ENCODE assay signal across 30 cellular contexts in the genomic region with DNA sequence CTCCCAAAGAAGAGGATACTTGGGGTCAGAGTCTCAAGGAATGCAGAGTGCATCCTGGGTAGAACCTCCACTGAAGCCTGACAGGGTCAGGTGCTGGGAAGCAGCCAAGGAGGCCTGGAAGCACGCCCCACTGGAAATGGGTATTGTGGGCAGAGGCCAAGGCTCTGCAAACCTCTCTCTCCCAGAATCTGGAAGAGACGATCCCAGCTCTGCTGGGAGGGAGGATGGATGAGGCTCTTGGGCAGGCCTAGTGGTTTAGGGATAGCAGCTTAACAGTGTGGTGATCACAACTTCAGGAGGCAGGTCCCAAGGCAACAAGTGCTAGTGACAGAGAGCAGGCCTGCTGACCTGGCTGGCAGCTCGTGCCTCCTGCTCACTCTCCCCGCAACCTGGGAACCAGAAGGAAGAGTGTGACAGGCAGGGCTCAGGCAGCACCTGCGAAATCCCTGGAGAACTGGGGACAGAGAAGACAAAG.
A peak's percentile ranks its signal among the peaks of the same experiment; 100 is the strongest.
DNase-seq lines count a peak whose midpoint lies in the region; ATAC-seq, FAIRE-seq and TF ChIP-seq lines count a peak whose summit lies in the region.
"Had no signal": no experiment of that assay in that cellular context is flagged by ENCODE, and none has a peak within 500 bp of the region (broad histone marks: within the 10 kb centered on the region; RNA-seq: fewer than 3 reads in every experiment).

No MANE protein-coding gene starts in this region.

- H3K79me2 ChIP-seq in H1 (ENCODE audit: control insufficient read depth in 1 of 2, insufficient read depth in 2 of 2, low read length in 2 of 2): no peaks in the 10 kb centered on the region

- TF ChIP-seq RAD21 in H1 (IDR thresholded peaks at IDR 0.05 in 1 of 2, conservative IDR thresholded peaks at IDR 0.05 in 1 of 2; ENCODE audit: low read depth in 2 of 2, low read length in 2 of 2): no peak

- H3K9me3 ChIP-seq in H1 (ENCODE audit: insufficient read depth in 2 of 2, low read depth in 1 of 2, low read length in 1 of 2): 0 out of 4 replicates have a peak, but pooled peaks cover 0 to 7% of the 10 kb centered on the region in 2 experiments
- H3K9me3 ChIP-seq: colonic mucosa, esophagus squamous epithelium had no signal

- H3K79me1 ChIP-seq in H1 (ENCODE audit: low read depth, low read length): no peaks in the 10 kb centered on the region

- no peak overlapping the region for H2BK12ac ChIP-seq in H1 (ENCODE audit: low read depth, low read length)

- no peak overlapping the region for H3K4ac ChIP-seq in H1 (replicated peaks; ENCODE audit: insufficient read length, low read depth, low read length)

- no peak overlapping the region for H3K27ac ChIP-seq in H1 (ENCODE audit: low read depth, low read length)
- H3K27ac ChIP-seq: colonic mucosa, esophagus squamous epithelium, neural progenitor cell, spleen had no signal

- no peak overlapping the region for H2AK5ac ChIP-seq in H1 (ENCODE audit: low read depth, low read length)

- no peak overlapping the region for H3K9ac ChIP-seq in H1 (replicated peaks in 1 of 4; ENCODE audit: extremely low read depth in 1 of 4, low read depth in 3 of 4, low read length in 3 of 4)
- H3K9ac ChIP-seq: neural progenitor cell had no signal

- H3K4me3 ChIP-seq in H1 (ENCODE audit: extremely low read depth in 1 of 4, insufficient read depth in 2 of 4, low read depth in 3 of 4, low read length in 4 of 4): no peak overlapping the region
- H3K4me3 ChIP-seq: colonic mucosa, esophagus squamous epithelium, neural progenitor cell, spleen had no signal

- H2AFZ ChIP-seq in H1 (ENCODE audit: low read length): no peak overlapping the region
- H2AFZ ChIP-seq: neural progenitor cell had no signal

- no peaks in the 10 kb centered on the region for H4K20me1 ChIP-seq in H1 (replicated peaks in 1 of 2; ENCODE audit: control insufficient read depth in 1 of 2, insufficient read depth in 2 of 2, low read length in 2 of 2)

- no peak for TF ChIP-seq EP300 in H1 (IDR thresholded peaks at IDR 0.05; ENCODE audit: borderline replicate concordance in 1 of 2, low read depth in 2 of 2, low read length in 2 of 2)

- no peak overlapping the region for H2BK15ac ChIP-seq in H1 (ENCODE audit: low read length)

- POLR2A ChIA-PET in H1 (lab: Charles Lee; ENCODE audit: partially characterized antibody): no interaction called here

- peak; percentile 5 for DNase-seq in NCI-H1436 (lab: John Stamatoyannopoulos, UW)
- no peak for DNase-seq in NCI-H1436 treated with DMSO at 0.1 percent for 48 hours (lab: John Stamatoyannopoulos, UW)
- DNase-seq in H1 (ENCODE audit: low read depth in 1 of 2, low spot score in 2 of 2): no peak
- peak; percentile 64 for DNase-seq in left ventricle myocardium superior
- peak; percentile 65 for DNase-seq in sciatic nerve (ENCODE audit: low spot score)
- no peak for DNase-seq in AG08395 (ENCODE audit: low spot score)
- DNase-seq in middle frontal gyrus (ENCODE audit: extremely low spot score, low spot score): no peak
- DNase-seq: 8988T; activated CD4-positive, alpha-beta memory T cell treated with anti-CD3 and anti-CD28 coated beads for 36 hours; activated CD4-positive, CD25-positive, alpha-beta regulatory T cell; activated effector memory CD4-positive, alpha-beta T cell treated with Interleukin-2 at 50 U/mL for 16 hours; AML-193; CD8-positive, alpha-beta memory T cell; colonic mucosa; effector memory CD8-positive, alpha-beta T cell; esophagus squamous epithelium; HFFc6; Karpas-422; midbrain; NCI-H1092; NCI-H2081 treated with DMSO at 0.1 percent for 48 hours; NCI-H69; spleen; stimulated activated CD4-positive, alpha-beta T cell treated with anti-CD3 and anti-CD28 coated beads, Interleukin-4, amount 100 ng/mL, for 1 hour; stimulated activated naive CD8-positive, alpha-beta T cell treated with anti-CD3 and anti-CD28 coated beads, Interleukin-15, Interleukin-2, amounts not matched to agents 100 U/mL and 50 U/mL, for 24 hours; SW 1271 had no signal

- WGBS in H1 (ENCODE audit: extremely low coverage in 1 of 2, insufficient coverage in 1 of 2, insufficient read length in 1 of 2, insufficient replicate concordance in 2 of 2, low coverage in 1 of 2, low lambda C conversion rate in 2 of 2, missing lambda C conversion rate in 1 of 2), 2 experiments: 92% methylated on average over 4 of the region's 5 CpGs; no CpG with 5 or more reads in 1 of the 2 experiments

- no peaks in the 10 kb centered on the region for H3K27me3 ChIP-seq in H1 (replicated peaks in 1 of 4; ENCODE audit: control insufficient read depth in 3 of 4, extremely low read depth in 1 of 4, insufficient read depth in 3 of 4, low read length in 3 of 4)
- H3K27me3 ChIP-seq: colonic mucosa, esophagus squamous epithelium, neural progenitor cell, spleen had no signal

- H3K14ac ChIP-seq in H1 (ENCODE audit: insufficient read length): no peak overlapping the region

- H4K5ac ChIP-seq in H1 (ENCODE audit: insufficient read length, low read depth, low read length): no peak overlapping the region

- H2BK5ac ChIP-seq in H1 (ENCODE audit: low read depth, low read length): no peak overlapping the region

- no peak overlapping the region for H3K56ac ChIP-seq in H1 (replicated peaks; ENCODE audit: insufficient read length, low read depth, low read length)

- no peak for TF ChIP-seq CTCF in H1 (IDR thresholded peaks at IDR 0.05; ENCODE audit: control extremely low read depth in 1 of 3, insufficient read depth in 1 of 3, low read depth in 1 of 3, low read length in 3 of 3)

- TF ChIP-seq POLR2A in H1 (IDR thresholded peaks at IDR 0.05; ENCODE audit: control extremely low read depth in 1 of 2, low read depth in 2 of 2, low read length in 2 of 2): no peak

- intact Hi-C loops in left ventricle myocardium superior (cut with micrococcal nuclease) (no loop called here), sciatic nerve (cut with DNase I) (no loop called here)

- no peaks in the 10 kb centered on the region for H3K36me3 ChIP-seq in H1 (ENCODE audit: control insufficient read depth in 2 of 4, insufficient read depth in 4 of 4, low read length in 3 of 4)
- H3K36me3 ChIP-seq: colonic mucosa, esophagus squamous epithelium, neural progenitor cell, spleen had no signal

- no peaks in the 10 kb centered on the region for H3K23me2 ChIP-seq in H1 (ENCODE audit: low read depth, low read length)

- no peak overlapping the region for H2BK20ac ChIP-seq in H1 (ENCODE audit: low read length)

- H2BK120ac ChIP-seq in H1 (replicated peaks; ENCODE audit: low read depth, low read length): no peak overlapping the region

- no peak for FAIRE-seq in H1 (lab: Jason Lieb, UNC)
- FAIRE-seq: GM12892 had no signal

- H4K91ac ChIP-seq in H1 (replicated peaks; ENCODE audit: insufficient read length, low read length): no peak overlapping the region

- H3K18ac ChIP-seq in H1 (ENCODE audit: extremely low read depth, low read length): peak overlapping the region; percentile 19; the same call in 1 of the 2 replicates

- H3K4me2 ChIP-seq in H1 (ENCODE audit: insufficient read depth in 1 of 2, low read depth in 2 of 2, low read length in 2 of 2): no peak overlapping the region
- H3K4me2 ChIP-seq: neural progenitor cell had no signal

- CTCF ChIA-PET in H1 (lab: Charles Lee; ENCODE audit: partially characterized antibody): interaction anchor here (0.6 to 0.9 kb wide), 4 partner anchors 84 to 647 kb away, joined by 3 to 4 read pairs (median 3); no protein-coding TSS in a partner anchor

- peak; percentile 93 for ATAC-seq in left ventricle myocardium superior
- peak; percentile 88 for ATAC-seq in sciatic nerve
- ATAC-seq in HG02885 (IDR thresholded peaks at IDR 0.05; ENCODE audit: poor library complexity, unreplicated experiment): no peak
- ATAC-seq: effector memory CD8-positive, alpha-beta T cell; left lobe of liver; stimulated activated naive CD8-positive, alpha-beta T cell treated with anti-CD3 and anti-CD28 coated beads, Interleukin-15, Interleukin-2, amounts not matched to agents 100 U/mL and 50 U/mL, for 24 hours had no signal

- H3K23ac ChIP-seq in H1 (ENCODE audit: insufficient read length): no peak overlapping the region

- no peaks in the 10 kb centered on the region for H3K4me1 ChIP-seq in H1 (replicated peaks in 1 of 4; ENCODE audit: control insufficient read depth in 3 of 4, insufficient read depth in 4 of 4, low read length in 3 of 4)
- H3K4me1 ChIP-seq: colonic mucosa, neural progenitor cell, spleen had no signal

- no peak overlapping the region; the same call in 1 of the 2 replicates for H4K8ac ChIP-seq in H1 (ENCODE audit: extremely low read depth, insufficient read depth, low read length)

TF ChIP-seq in H1, 55 proteins besides CTCF, POLR2A, EP300 and RAD21:
- TF ChIP-seq JUND (IDR thresholded peaks at IDR 0.05; ENCODE audit: low read length): no peak
- TF ChIP-seq JUN (IDR thresholded peaks at IDR 0.05; ENCODE audit: low read depth, low read length): no peak
- TF ChIP-seq RXRA (IDR thresholded peaks at IDR 0.05; ENCODE audit: insufficient read depth, low read depth, low read length): no peak
- no peak for TF ChIP-seq POU5F1 (IDR thresholded peaks at IDR 0.05; ENCODE audit: low read depth, low read length)
- no peak for TF ChIP-seq EGR1 (IDR thresholded peaks at IDR 0.05; ENCODE audit: borderline replicate concordance, low read depth, low read length)
- no peak for TF ChIP-seq MAFK (IDR thresholded peaks at IDR 0.05; ENCODE audit: low read depth, low read length)
- TF ChIP-seq KDM5A (IDR thresholded peaks at IDR 0.05; ENCODE audit: low read length): no peak
- no peak for TF ChIP-seq TEAD4 (IDR thresholded peaks at IDR 0.05; ENCODE audit: low read depth, low read length)
- no peak for TF ChIP-seq RBBP5 (IDR thresholded peaks at IDR 0.05; ENCODE audit: borderline replicate concordance, low read depth, low read length)
- no peak for TF ChIP-seq CEBPB (IDR thresholded peaks at IDR 0.05; ENCODE audit: low read depth, low read length)
- no peak for TF ChIP-seq KDM1A (IDR thresholded peaks at IDR 0.05; ENCODE audit: borderline replicate concordance, low read length)
- no peak for TF ChIP-seq CTBP2 (IDR thresholded peaks at IDR 0.05; ENCODE audit: borderline replicate concordance, insufficient read depth, insufficient read length, low read length)
- TF ChIP-seq TAF1 (IDR thresholded peaks at IDR 0.05; ENCODE audit: low read depth, low read length): no peak
- TF ChIP-seq SP4 (IDR thresholded peaks at IDR 0.05; ENCODE audit: low read length): no peak
- TF ChIP-seq EZH2 (IDR thresholded peaks at IDR 0.05; ENCODE audit: low read depth, low read length, severe bottlenecking): no peak
- TF ChIP-seq SIRT6 (IDR thresholded peaks at IDR 0.05; ENCODE audit: low read length): no peak
- no peak for TF ChIP-seq GTF2F1 (IDR thresholded peaks at IDR 0.05; ENCODE audit: borderline replicate concordance, low read depth, low read length)
- TF ChIP-seq YY1 (IDR thresholded peaks at IDR 0.05; ENCODE audit: low read depth, low read length): no peak

Comparison
In these comparisons a context has a peak if more than half of its experiments do, and no peak if none do; other contexts are left out.
1. DNase-seq: peak in NCI-H1436 (single experiment), left ventricle myocardium superior (single experiment) and sciatic nerve (single experiment); none in NCI-H1436 treated with DMSO at 0.1 percent for 48 hours (single experiment), H1 (0 of 2), AG08395 (single experiment) and middle frontal gyrus (single experiment).